11 cellular contexts compared by ENCODE assay signal in the genomic region with DNA sequence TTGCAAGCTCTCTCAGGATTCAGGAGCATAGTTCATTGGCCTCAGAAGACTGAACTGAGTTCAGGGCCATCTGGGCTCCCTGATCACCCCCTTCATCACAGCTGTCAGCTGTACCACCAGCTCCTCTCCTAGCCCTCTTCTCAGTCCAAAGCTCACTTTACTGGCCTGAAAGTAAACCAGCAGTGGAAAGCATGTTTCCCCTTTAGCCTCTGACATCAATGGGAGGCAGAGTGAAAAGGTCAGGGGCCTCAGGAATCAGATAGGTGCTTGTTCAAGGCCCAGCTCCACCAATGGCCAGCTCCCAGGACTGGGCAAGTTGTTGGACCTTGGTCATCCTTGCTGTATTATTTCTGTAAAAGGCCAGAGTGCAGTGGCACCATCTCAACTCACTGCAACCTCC.
"Had no signal": no experiment of that assay in that cellular context is flagged by ENCODE, and none has a peak within 500 bp of the region (broad histone marks: within the 10 kb centered on the region; RNA-seq: fewer than 3 reads in every experiment).

No MANE protein-coding gene starts in this region.

- H3K27ac Mint-ChIP-seq: HFFc6 had no signal

- H3K4me3 Mint-ChIP-seq: HFFc6 had no signal

- H3K36me3 ChIP-seq: HAP-1 had no signal

- H2AFZ ChIP-seq: GM23248 had no signal

- H3K27ac ChIP-seq: GM23248, HL-60 had no signal

- DNase-seq: GM23248, GOT3, H7, HFFc6, IMR-90, Kasumi-1, KG1 had no signal

- ATAC-seq: HCT116, K562 had no signal

- H3K9ac ChIP-seq: GM23248 had no signal

- H3K4me3 ChIP-seq: GM23248, HAP-1, K562 had no signal

- FAIRE-seq: K562 had no signal

- H3K4me1 ChIP-seq: HAP-1 had no signal
